33 cellular contexts compared by ENCODE assay signal in the genomic region with DNA sequence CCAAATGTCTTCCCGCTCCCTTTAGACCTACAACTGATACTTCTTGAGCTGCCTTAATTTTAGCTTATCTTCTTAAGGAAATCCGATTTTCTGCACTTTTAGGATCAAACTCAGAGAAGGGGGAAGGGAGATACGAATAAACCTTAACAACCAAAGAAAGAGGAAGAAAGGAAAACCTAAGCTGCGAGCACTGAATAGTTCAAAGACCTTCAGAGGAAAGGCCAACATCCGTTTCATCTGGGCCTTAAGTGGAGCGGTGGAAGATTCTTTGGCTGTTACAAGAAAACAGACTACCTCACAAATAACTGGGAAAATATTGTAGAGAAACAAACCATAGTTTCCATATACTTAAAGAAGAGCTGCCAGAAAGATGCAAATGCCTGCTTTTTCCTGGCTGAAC. TPM values are rescaled to one million over a fixed set of nuclear protein-coding genes. Genes with fewer than 3 reads are reported as not detected.
"Had no signal": no experiment of that assay in that cellular context is flagged by ENCODE, and none has a peak within 500 bp of the region (broad histone marks: within the 10 kb centered on the region; RNA-seq: fewer than 3 reads in every experiment).

No MANE protein-coding gene starts in this region.

- DNase-seq: activated CD4-positive, alpha-beta T cell treated with anti-CD3 and anti-CD28 coated beads, Interleukin-2, amount 10 ng/mL, durations not matched to agents 24 days and 14 days; activated CD4-positive, alpha-beta T cell treated with anti-CD3 and anti-CD28 coated beads, Interleukin-2, amount 50 U/mL, for 4 hours; activated CD8-positive, alpha-beta T cell treated with anti-CD3 and anti-CD28 coated beads for 36 hours; activated effector memory CD4-positive, alpha-beta T cell treated with anti-CD3 and anti-CD28 coated beads, Interleukin-2, amount 50 U/mL, for 16 hours; activated naive CD4-positive, alpha-beta T cell; activated naive CD4-positive, alpha-beta T cell treated with anti-CD3 and anti-CD28 coated beads, Interleukin-2, amount 50 U/mL, for 16 hours; activated naive CD8-positive, alpha-beta T cell treated with anti-CD3 and anti-CD28 coated beads for 36 hours; activated T-cell treated with anti-CD3 and anti-CD28 coated beads, Interleukin-2, amount 50 U/mL, for 1 hour; activated T-cell treated with anti-CD3 and anti-CD28 coated beads, Interleukin-2, amount 50 U/mL, for 72 hours; amygdala; NCI-H1048; NCI-H1105 treated with DMSO at 0.1 percent for 48 hours; NCI-H1436; NCI-H1694; NCI-H2029; NCI-H2227 treated with DMSO at 0.1 percent for 48 hours; NCI-H446; NCI-H510A treated with DMSO at 0.1 percent for 48 hours; NCI-H526 treated with DMSO at 0.1 percent for 48 hours; NCI-H774; SHP77; SJCRH30; T1000 had no signal

- H3K4me1 ChIP-seq: ascending aorta, SJCRH30 had no signal

- H3K4me3 Mint-ChIP-seq: activated CD4-positive, alpha-beta T cell treated with anti-CD3 and anti-CD28 coated beads, Interleukin-2, amount 10 ng/mL, durations not matched to agents 24 days and 14 days; activated CD8-positive, alpha-beta T cell treated with anti-CD3 and anti-CD28 coated beads for 36 hours; activated naive CD8-positive, alpha-beta T cell treated with anti-CD3 and anti-CD28 coated beads for 36 hours; activated T-cell treated with anti-CD3 and anti-CD28 coated beads, Interleukin-2, amount 50 U/mL, for 72 hours; activated T-helper 17 cell treated with anti-CD3 and anti-CD28 coated beads, Interleukin-2, amount 50 U/mL, for 72 hours; central memory CD8-positive, alpha-beta T cell had no signal

- H3K36me3 Mint-ChIP-seq: activated naive CD8-positive, alpha-beta T cell treated with anti-CD3 and anti-CD28 coated beads for 36 hours had no signal

- H3K27ac ChIP-seq: ascending aorta, cardiac muscle cell, SJCRH30, SK-N-MC had no signal

- H3K36me3 ChIP-seq: ascending aorta, cardiac muscle cell, SJCRH30 had no signal

- ATAC-seq: activated CD8-positive, alpha-beta T cell treated with anti-CD3 and anti-CD28 coated beads for 36 hours; activated T-cell treated with anti-CD3 and anti-CD28 coated beads, Interleukin-2, amount 50 U/mL, for 72 hours; activated T-helper 17 cell treated with anti-CD3 and anti-CD28 coated beads, Interleukin-2, amount 50 U/mL, for 72 hours; Panc1 had no signal

- H3K4me3 ChIP-seq: ascending aorta, cardiac muscle cell, SJCRH30, SK-N-MC had no signal

- H3K4me1 Mint-ChIP-seq: activated T-helper 17 cell treated with anti-CD3 and anti-CD28 coated beads, Interleukin-2, amount 50 U/mL, for 72 hours; central memory CD8-positive, alpha-beta T cell had no signal

- H3K9me3 ChIP-seq: ascending aorta had no signal

- H3K27me3 ChIP-seq: ascending aorta, cardiac muscle cell, SJCRH30 had no signal

- H3K27ac Mint-ChIP-seq: activated CD4-positive, alpha-beta T cell treated with anti-CD3 and anti-CD28 coated beads, Interleukin-2, amount 10 ng/mL, durations not matched to agents 24 days and 14 days; activated CD8-positive, alpha-beta T cell treated with anti-CD3 and anti-CD28 coated beads for 36 hours; activated naive CD8-positive, alpha-beta T cell treated with anti-CD3 and anti-CD28 coated beads for 36 hours; activated T-cell treated with anti-CD3 and anti-CD28 coated beads, Interleukin-2, amount 50 U/mL, for 72 hours; activated T-helper 17 cell treated with anti-CD3 and anti-CD28 coated beads, Interleukin-2, amount 50 U/mL, for 72 hours had no signal

- H3K9me3 Mint-ChIP-seq: activated CD4-positive, alpha-beta T cell treated with anti-CD3 and anti-CD28 coated beads, Interleukin-2, amount 10 ng/mL, durations not matched to agents 24 days and 14 days; activated CD8-positive, alpha-beta T cell treated with anti-CD3 and anti-CD28 coated beads for 36 hours; activated T-helper 17 cell treated with anti-CD3 and anti-CD28 coated beads, Interleukin-2, amount 50 U/mL, for 72 hours; central memory CD8-positive, alpha-beta T cell had no signal

RNA-seq across cellular contexts. Expression of gene VIT, which starts 43.5 kb away (rescaled TPM):
- total RNA-seq: activated CD4-positive, alpha-beta T cell treated with anti-CD3 and anti-CD28 coated beads, Interleukin-2, amount 10 ng/mL, durations not matched to agents 24 days and 14 days; activated CD8-positive, alpha-beta memory T cell treated with anti-CD3 and anti-CD28 coated beads for 36 hours; activated CD8-positive, alpha-beta T cell treated with anti-CD3 and anti-CD28 coated beads for 36 hours; activated naive CD8-positive, alpha-beta T cell treated with anti-CD3 and anti-CD28 coated beads for 36 hours; activated T-cell treated with anti-CD3 and anti-CD28 coated beads, Interleukin-2, amount 50 U/mL, for 72 hours; activated T-helper 17 cell treated with anti-CD3 and anti-CD28 coated beads, Interleukin-2, amount 50 U/mL, for 72 hours; cardiac muscle cell; MCF 10A; T-helper 1 cell treated with Interleukin-12 subunit alpha and Interleukin-12 subunit beta and Interleukin-4 antibody, amounts not matched to agents 30 ng/mL and 1 ng/mL, for 36 hours; T-helper 2 cell treated with Interferon-gamma antibody and Interleukin-4, amounts not matched to agents 100 ng/mL and 5 ng/mL, for 36 hours had no signal
- polyA plus RNA-seq: cardiac muscle cell had no signal
